8 cellular contexts compared by ENCODE assay signal in the genomic region with DNA sequence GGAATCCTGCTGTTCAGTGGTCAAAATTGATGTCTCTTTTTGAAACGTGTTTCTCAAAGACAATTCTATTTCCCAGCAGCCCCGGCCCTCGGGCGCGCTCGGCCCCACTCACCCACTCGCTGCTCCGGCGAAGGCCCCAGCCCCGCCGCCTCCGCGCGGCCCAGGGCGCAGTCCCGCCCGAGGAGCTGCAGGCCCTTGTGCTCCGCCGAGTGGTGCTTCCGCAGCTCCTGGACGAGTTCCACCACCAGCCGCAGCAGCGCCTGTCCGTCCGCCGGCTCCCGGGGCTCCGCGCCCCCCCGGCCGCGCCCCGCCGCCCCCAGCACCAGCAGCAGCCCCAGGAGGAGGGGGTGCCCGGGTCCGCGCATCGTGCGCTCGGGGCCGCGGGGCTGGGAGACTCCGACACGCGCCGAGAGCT. TPM values are rescaled to one million over a fixed set of nuclear protein-coding genes. Genes with fewer than 3 reads are reported as not detected.
DNase-seq lines count a peak whose midpoint lies in the region; ATAC-seq and TF ChIP-seq lines count a peak whose summit lies in the region.

No MANE protein-coding gene starts in this region.

- no peaks in the 10 kb centered on the region for H3K36me3 ChIP-seq in mammary epithelial cell (ENCODE audit: insufficient read depth, low read length)
- H3K36me3 ChIP-seq in left lung: peaks cover 0 to 8% of the 10 kb centered on the region in 2 donors
- no peaks in the 10 kb centered on the region for H3K36me3 ChIP-seq in uterus

- H3K9ac ChIP-seq in mammary epithelial cell (ENCODE audit: insufficient read depth, low read length): no peak overlapping the region

- intact Hi-C loops in Right ventricle myocardium inferior (cut with DNase I): no loop called here
- intact Hi-C loops in cardiac septum (cut with DNase I): loop anchor here (5.0 kb wide), 1 partner anchor 115 kb away; no protein-coding TSS in a partner anchor
- intact Hi-C loops in mammary epithelial cell (cut with micrococcal nuclease): no loop called here
- intact Hi-C loops in left lung (cut with DNase I): no loop called here
- intact Hi-C loops in uterus (cut with DNase I; ENCODE audit: low total_unique reads): no loop called here

- BruUV-seq in mammary epithelial cell (replicated peaks; lab: Mats Ljungman, UMichigan): no TSS peak

- ATAC-seq in Right ventricle myocardium inferior (peak; percentile 41), left lung (peak; percentile 69)

- H3K27me3 ChIP-seq in mammary epithelial cell (ENCODE audit: insufficient read depth, low read length) (peaks cover 9% of the 10 kb centered on the region), left lung (peaks cover 4 to 76% of the 10 kb centered on the region in 2 donors), uterus (no peaks in the 10 kb centered on the region)

- in situ Hi-C loops in mammary epithelial cell (cut with MboI; ENCODE audit: low sequenced_read_pairs in 2 of 2): no loop called here

- TF ChIP-seq CTCF in mammary epithelial cell (conservative IDR thresholded peaks at IDR 0.05 in 1 of 2, IDR thresholded peaks at IDR 0.05 in 1 of 2; ENCODE audit: extremely low read depth in 1 of 2, insufficient read depth in 1 of 2, low read depth in 1 of 2, low read length in 2 of 2) (no peak), left lung (IDR thresholded peaks at IDR 0.05) (no peak), uterus (IDR thresholded peaks at IDR 0.05) (no peak)

- 10% methylated on average over 2 of the region's 46 CpGs for WGBS in mammary epithelial cell (ENCODE audit: low coverage, missing lambda C conversion rate)

- peaks cover 8% of the 10 kb centered on the region for H3K4me1 ChIP-seq in mammary epithelial cell (ENCODE audit: insufficient read depth, low read length)
- H3K4me1 ChIP-seq in left lung: peaks cover 2 to 34% of the 10 kb centered on the region in 2 donors
- H3K4me1 ChIP-seq in uterus: peaks cover 0 to 12% of the 10 kb centered on the region in 2 donors

- H3K4me3 ChIP-seq in mammary epithelial cell (replicated peaks in 1 of 3; ENCODE audit: insufficient read depth in 1 of 3, low read depth in 2 of 3, low read length in 3 of 3): no peak overlapping the region
- peak overlapping the region; percentile 36 to 50 for H3K4me3 ChIP-seq in left lung
- H3K4me3 ChIP-seq in uterus: peak overlapping the region; percentile 21 to 73

- peak overlapping the region; percentile 57 for H3K4me2 ChIP-seq in mammary epithelial cell (ENCODE audit: insufficient read depth, low read depth, low read length)

- H3K27ac ChIP-seq in mammary epithelial cell (ENCODE audit: insufficient read depth, low read depth, low read length) (no peak overlapping the region), left lung (no peak overlapping the region), uterus (peak overlapping the region; percentile 45 to 95)

- DNase-seq in Right ventricle myocardium inferior (ENCODE audit: missing footprints) (peak; percentile 64), cardiac septum (ENCODE audit: low spot score) (no peak), mammary epithelial cell (no peak), left lung (peak in 1 of 2 donors; percentile 80), uterus (peak; percentile 45 to 50), medulla oblongata (ENCODE audit: extremely low spot score) (no peak), 8988T (no peak), middle frontal gyrus (ENCODE audit: extremely low spot score, low spot score) (no peak)

- H4K20me1 ChIP-seq in mammary epithelial cell (ENCODE audit: insufficient read depth, low read length): no peaks in the 10 kb centered on the region

- H3K9me3 ChIP-seq in mammary epithelial cell (replicated peaks; ENCODE audit: insufficient read depth, low read length): no peaks in the 10 kb centered on the region
- no peaks in the 10 kb centered on the region for H3K9me3 ChIP-seq in left lung
- H3K9me3 ChIP-seq in uterus: no peaks in the 10 kb centered on the region

- no peak overlapping the region for H2AFZ ChIP-seq in mammary epithelial cell (ENCODE audit: low read depth, low read length)

- TF ChIP-seq POLR2A in uterus (IDR thresholded peaks at IDR 0.05): no peak

- CTCF ChIA-PET in mammary epithelial cell (lab: Charles Lee; ENCODE audit: low non-redundant PET): no interaction called here

- no peaks in the 10 kb centered on the region for H3K79me2 ChIP-seq in mammary epithelial cell (ENCODE audit: insufficient read depth, low read length)

- dilution Hi-C loops in mammary epithelial cell (cut with HindIII; ENCODE audit: low sequenced_read_pairs): no loop called here

RNA-seq across cellular contexts. Expression of a gene that starts 0.4 kb away (rescaled TPM):
- total RNA-seq in Right ventricle myocardium inferior: 0.62 TPM
- 2.7 TPM for total RNA-seq in cardiac septum
- not detected for total RNA-seq in mammary epithelial cell
- not detected for polyA plus RNA-seq in mammary epithelial cell
- not detected for polyA minus RNA-seq in mammary epithelial cell
- total RNA-seq in left lung: 1 to 10 TPM; 3.1 to 8.9 TPM
- total RNA-seq in uterus: 10 to 100 TPM in 2 of 4 donors, 1 to 10 TPM in 2; 3.3 to 82.6 (median 19.0) TPM

RNA-seq across cellular contexts. Expression of a gene that starts 22.7 kb away (rescaled TPM):
- total RNA-seq in Right ventricle myocardium inferior (79.2 TPM), cardiac septum (64.6 TPM), mammary epithelial cell (100 to 1,000 TPM in 1 of 2 donors, 10 to 100 TPM in 1; 65.3 to 108 TPM), left lung (10 to 100 TPM; 76.5 to 80.6 TPM), uterus (100 to 1,000 TPM in 2 of 4 donors, 10 to 100 TPM in 2; 58.8 to 139 (median 88.6) TPM)
- 80.8 TPM for polyA plus RNA-seq in mammary epithelial cell
- 69.1 TPM for polyA minus RNA-seq in mammary epithelial cell

RNA-seq across cellular contexts. Expression of a gene that starts 23.6 kb away (rescaled TPM):
- total RNA-seq in Right ventricle myocardium inferior (11.1 TPM), cardiac septum (12.9 TPM), mammary epithelial cell (10 to 100 TPM; 50.3 to 61.3 TPM), left lung (10 to 100 TPM; 49.1 to 96.1 TPM), uterus (100 to 1,000 TPM in 1 of 4 donors, 10 to 100 TPM in 2, 1 to 10 TPM in 1; 6.9 to 113 (median 55.5) TPM)
- 26.6 TPM for polyA plus RNA-seq in mammary epithelial cell
- polyA minus RNA-seq in mammary epithelial cell: 57.3 TPM

Comparison
In these comparisons a context has a peak if more than half of its experiments do, and no peak if none do; other contexts are left out.
1. DNase-seq: peak in Right ventricle myocardium inferior (single experiment) and uterus (2 of 2); none in cardiac septum (single experiment), mammary epithelial cell (single experiment), medulla oblongata (single experiment), 8988T (single experiment) and middle frontal gyrus (single experiment).
2. H3K27ac ChIP-seq: peak in uterus (2 of 2); none in mammary epithelial cell (single experiment) and left lung (0 of 2).
3. H3K4me3 ChIP-seq: peak in left lung (2 of 2) and uterus (2 of 2); none in mammary epithelial cell (0 of 3).